ENCODE assay signal across 12 cellular contexts in genomic region chr6:157242791-157243190, GRCh38.
"Had no signal": no experiment of that assay in that cellular context is flagged by ENCODE, and none has a peak within 500 bp of the region (broad histone marks: within the 10 kb centered on the region; RNA-seq: fewer than 3 reads in every experiment).

No MANE protein-coding gene starts in this region.

- H3K9ac ChIP-seq: neural progenitor cell, parathyroid adenoma had no signal

- H3K36me3 Mint-ChIP-seq: neural progenitor cell, type B pancreatic cell had no signal

- H3K79me2 ChIP-seq: hepatocyte, parathyroid adenoma had no signal

- H3K27ac ChIP-seq: hepatocyte, neural progenitor cell, parathyroid adenoma had no signal

- H3K4me1 ChIP-seq: parathyroid adenoma had no signal

- H3K36me3 ChIP-seq: neural progenitor cell had no signal

- H3K9me3 Mint-ChIP-seq: activated naive CD4-positive, alpha-beta T cell treated with anti-CD3 and anti-CD28 coated beads, Interleukin-2, amount 50 U/mL, for 24 hours; type B pancreatic cell had no signal

- H2AFZ ChIP-seq: hepatocyte, neural progenitor cell, parathyroid adenoma had no signal

- H3K27me3 Mint-ChIP-seq: activated naive CD4-positive, alpha-beta T cell treated with anti-CD3 and anti-CD28 coated beads, Interleukin-2, amount 50 U/mL, for 24 hours had no signal

- H3K4me3 Mint-ChIP-seq: activated naive CD4-positive, alpha-beta T cell treated with anti-CD3 and anti-CD28 coated beads, Interleukin-2, amount 50 U/mL, for 24 hours; neural progenitor cell; stimulated activated effector memory CD8-positive, alpha-beta T cell treated with anti-CD3 and anti-CD28 coated beads, Interleukin-12 subunit alpha, Interleukin-12 subunit beta, amount 100 ng/mL, for 72 hours; T-helper 2 cell treated with Interferon-gamma antibody and Interleukin-4, amounts not matched to agents 5 μg/mL and 100 μg/mL, for 36 hours; type B pancreatic cell had no signal

- H3K27ac Mint-ChIP-seq: activated naive CD4-positive, alpha-beta T cell treated with anti-CD3 and anti-CD28 coated beads, Interleukin-2, amount 50 U/mL, for 24 hours; neural progenitor cell; stimulated activated effector memory CD8-positive, alpha-beta T cell treated with anti-CD3 and anti-CD28 coated beads, Interleukin-12 subunit alpha, Interleukin-12 subunit beta, amount 100 ng/mL, for 72 hours; T-helper 2 cell treated with Interferon-gamma antibody and Interleukin-4, amounts not matched to agents 5 μg/mL and 100 μg/mL, for 36 hours; type B pancreatic cell had no signal

- H3K4me3 ChIP-seq: hepatocyte, neural progenitor cell, skin epidermis had no signal

- ATAC-seq: left ventricle myocardium superior; stimulated activated effector memory CD8-positive, alpha-beta T cell treated with anti-CD3 and anti-CD28 coated beads, Interleukin-12 subunit alpha, Interleukin-12 subunit beta, amount 100 ng/mL, for 72 hours had no signal

- DNase-seq: activated CD4-positive, alpha-beta T cell treated with anti-CD3 and anti-CD28 coated beads, Interleukin-2, amount 50 U/mL, for 1 hour; left ventricle myocardium superior; mesendoderm had no signal

- H3K4me2 ChIP-seq: hepatocyte, neural progenitor cell had no signal

- H3K4me1 Mint-ChIP-seq: activated naive CD4-positive, alpha-beta T cell treated with anti-CD3 and anti-CD28 coated beads, Interleukin-2, amount 50 U/mL, for 24 hours had no signal

- FAIRE-seq: kidney had no signal

- H3K27me3 ChIP-seq: hepatocyte had no signal
